10 cellular contexts compared by ENCODE assay signal in genomic region chr17:75697651-75698291, GRCh38. TPM values are rescaled to one million over a fixed set of nuclear protein-coding genes. Genes with fewer than 3 reads are reported as not detected.
A peak's percentile ranks its signal among the peaks of the same experiment; 100 is the strongest.
DNase-seq lines count a peak whose midpoint lies in the region; ATAC-seq, FAIRE-seq and TF ChIP-seq lines count a peak whose summit lies in the region.
"Had no signal": no experiment of that assay in that cellular context is flagged by ENCODE, and none has a peak within 500 bp of the region (broad histone marks: within the 10 kb centered on the region; RNA-seq: fewer than 3 reads in every experiment).

No MANE protein-coding gene starts in this region.

- peak overlapping the region; percentile 59 for H3K27ac Mint-ChIP-seq in mesothelial cell of epicardium
- no peak overlapping the region for H3K27ac Mint-ChIP-seq in activated CD8-positive, alpha-beta memory T cell treated with anti-CD3 and anti-CD28 coated beads, Interleukin-2, amount 10 ng/mL, durations not matched to agents 7 days and 5 days
- H3K27ac Mint-ChIP-seq: stimulated activated naive B cell treated with anti-CD40 and anti-IgM and Interleukin-4, amounts not matched to agents 10 μg/mL and 1 μg/mL and 100 μg/mL, for 72 hours had no signal

- intact Hi-C loops in endothelial cell of umbilical vein (cut with micrococcal nuclease): no loop called here

- CTCF ChIA-PET in endothelial cell of umbilical vein (lab: Charles Lee): interaction anchor here (1.3 kb wide), 1 partner anchor 17 kb away, joined by 5 read pairs; no protein-coding TSS in a partner anchor
- CTCF ChIA-PET in activated CD8-positive, alpha-beta memory T cell treated with anti-CD3 and anti-CD28 coated beads, Interleukin-2, amount 10 ng/mL, durations not matched to agents 7 days and 5 days (lab: Charles Lee): interaction anchor here (0.6 to 1.5 kb wide), 5 partner anchors 15 to 65 kb away, joined by 3 to 5 read pairs (median 3); partner anchors contain the start of gene SMIM5

- peaks cover 19 to 20% of the 10 kb centered on the region in 2 experiments for H3K36me3 ChIP-seq in endothelial cell of umbilical vein (ENCODE audit: control insufficient read depth in 2 of 2, extremely low read depth in 1 of 2, insufficient read depth in 2 of 2, low read length in 2 of 2)
- peaks cover 30% of the 10 kb centered on the region for H3K36me3 ChIP-seq in suprapubic skin

- no peak for FAIRE-seq in endothelial cell of umbilical vein (lab: Jason Lieb, UNC)
- FAIRE-seq: endometrium, TTC549 had no signal

- no peaks in the 10 kb centered on the region for H3K9me1 ChIP-seq in endothelial cell of umbilical vein (replicated peaks; ENCODE audit: control insufficient read depth, extremely low read depth, insufficient read depth, low read length)

- no peak for TF ChIP-seq EP300 in suprapubic skin (IDR thresholded peaks at IDR 0.05)

- TF ChIP-seq CTCF in endothelial cell of umbilical vein (IDR thresholded peaks at IDR 0.05; ENCODE audit: extremely low read depth in 1 of 2, insufficient read depth in 1 of 2, low read depth in 1 of 2, low read length in 2 of 2): no peak
- TF ChIP-seq CTCF in mesothelial cell of epicardium (IDR thresholded peaks at IDR 0.05; ENCODE audit: unreplicated experiment): no peak
- no peak for TF ChIP-seq CTCF in suprapubic skin (IDR thresholded peaks at IDR 0.05)

- peaks cover 31% of the 10 kb centered on the region for H3K79me2 ChIP-seq in endothelial cell of umbilical vein (ENCODE audit: control insufficient read depth, insufficient read depth, low read length)

- ATAC-seq in activated CD8-positive, alpha-beta memory T cell treated with anti-CD3 and anti-CD28 coated beads, Interleukin-2, amount 10 ng/mL, durations not matched to agents 7 days and 5 days: no peak
- ATAC-seq: stimulated activated naive B cell treated with anti-CD40 and anti-IgM and Interleukin-4, amounts not matched to agents 10 μg/mL and 1 μg/mL and 100 μg/mL, for 72 hours had no signal

- H3K9me3 Mint-ChIP-seq in mesothelial cell of epicardium: no peaks in the 10 kb centered on the region
- H3K9me3 Mint-ChIP-seq in activated CD8-positive, alpha-beta memory T cell treated with anti-CD3 and anti-CD28 coated beads, Interleukin-2, amount 10 ng/mL, durations not matched to agents 7 days and 5 days (ENCODE audit: low read depth): no peaks in the 10 kb centered on the region
- H3K9me3 Mint-ChIP-seq: stimulated activated naive B cell treated with anti-CD40 and anti-IgM and Interleukin-4, amounts not matched to agents 10 μg/mL and 1 μg/mL and 100 μg/mL, for 72 hours had no signal

- peaks cover 28% of the 10 kb centered on the region for H3K36me3 Mint-ChIP-seq in mesothelial cell of epicardium
- peaks cover 8% of the 10 kb centered on the region for H3K36me3 Mint-ChIP-seq in activated CD8-positive, alpha-beta memory T cell treated with anti-CD3 and anti-CD28 coated beads, Interleukin-2, amount 10 ng/mL, durations not matched to agents 7 days and 5 days

- TF ChIP-seq POLR2A in endothelial cell of umbilical vein (IDR thresholded peaks at IDR 0.05; ENCODE audit: low read depth, low read length): no peak
- no peak for TF ChIP-seq POLR2A in suprapubic skin (IDR thresholded peaks at IDR 0.05)

- H3K27me3 ChIP-seq in endothelial cell of umbilical vein (ENCODE audit: control insufficient read depth in 2 of 2, insufficient read depth in 2 of 2, low read length in 2 of 2) (no peaks in the 10 kb centered on the region), suprapubic skin (no peaks in the 10 kb centered on the region)

- no peaks in the 10 kb centered on the region for H4K20me1 ChIP-seq in endothelial cell of umbilical vein (replicated peaks; ENCODE audit: control insufficient read depth, extremely low read depth, insufficient read depth, low read length)

- H3K27me3 Mint-ChIP-seq in mesothelial cell of epicardium (ENCODE audit: low read depth): no peaks in the 10 kb centered on the region
- H3K27me3 Mint-ChIP-seq in activated CD8-positive, alpha-beta memory T cell treated with anti-CD3 and anti-CD28 coated beads, Interleukin-2, amount 10 ng/mL, durations not matched to agents 7 days and 5 days: no peaks in the 10 kb centered on the region
- H3K27me3 Mint-ChIP-seq: stimulated activated naive B cell treated with anti-CD40 and anti-IgM and Interleukin-4, amounts not matched to agents 10 μg/mL and 1 μg/mL and 100 μg/mL, for 72 hours had no signal

- H3K4me1 ChIP-seq in endothelial cell of umbilical vein (ENCODE audit: control insufficient read depth, extremely low read depth, insufficient read depth, low read length) (peaks cover 63% of the 10 kb centered on the region), suprapubic skin (peaks cover 96% of the 10 kb centered on the region)

- no peak overlapping the region for H3K4me2 ChIP-seq in endothelial cell of umbilical vein (ENCODE audit: insufficient read depth, low read length)

- H3K9me3 ChIP-seq in endothelial cell of umbilical vein (replicated peaks; ENCODE audit: control insufficient read depth, insufficient read depth, low read length) (no peaks in the 10 kb centered on the region), suprapubic skin (no peaks in the 10 kb centered on the region)

- DNase-seq in RPMI7951 (ENCODE audit: low read depth): peak; percentile 55
- no peak for DNase-seq in endothelial cell of umbilical vein (ENCODE audit: low read depth, low spot score)
- DNase-seq in mesothelial cell of epicardium (ENCODE audit: low spot score in 2 of 2, unreplicated experiment in 2 of 2): no peak
- peak in 1 of 2 donors; percentile 77 for DNase-seq in suprapubic skin (ENCODE audit: low spot score in 2 of 2)
- no peak for DNase-seq in NCI-H2107 treated with DMSO at 0.1 percent for 48 hours (lab: John Stamatoyannopoulos, UW; ENCODE audit: unreplicated experiment)
- DNase-seq in activated CD8-positive, alpha-beta memory T cell treated with anti-CD3 and anti-CD28 coated beads, Interleukin-2, amount 10 ng/mL, durations not matched to agents 7 days and 5 days: no peak
- DNase-seq in dermis blood vessel endothelial cell: no peak
- DNase-seq: stimulated activated naive B cell treated with anti-CD40 and anti-IgM and Interleukin-4, amounts not matched to agents 10 μg/mL and 1 μg/mL and 100 μg/mL, for 72 hours had no signal

- H3K27ac ChIP-seq in endothelial cell of umbilical vein (ENCODE audit: insufficient read depth, low read depth, low read length): no peak overlapping the region
- H3K27ac ChIP-seq in suprapubic skin: peak overlapping the region; percentile 97

- dilution Hi-C loops in endothelial cell of umbilical vein (cut with MboI; ENCODE audit: extremely low pct_ligation_motif_present, low sequenced_read_pairs): no loop called here

- no TSS peak for BruUV-seq in endothelial cell of umbilical vein (replicated peaks; lab: Mats Ljungman, UMichigan)

- 51% methylated on average over 10 of the region's 10 CpGs for WGBS in suprapubic skin

- no peak overlapping the region for H3K4me3 Mint-ChIP-seq in mesothelial cell of epicardium
- no peak overlapping the region for H3K4me3 Mint-ChIP-seq in activated CD8-positive, alpha-beta memory T cell treated with anti-CD3 and anti-CD28 coated beads, Interleukin-2, amount 10 ng/mL, durations not matched to agents 7 days and 5 days
- H3K4me3 Mint-ChIP-seq: stimulated activated naive B cell treated with anti-CD40 and anti-IgM and Interleukin-4, amounts not matched to agents 10 μg/mL and 1 μg/mL and 100 μg/mL, for 72 hours had no signal

- H3K4me3 ChIP-seq in endothelial cell of umbilical vein (replicated peaks in 1 of 3; ENCODE audit: insufficient read depth in 1 of 3, low read depth in 1 of 3, low read length in 3 of 3) (no peak overlapping the region), suprapubic skin (no peak overlapping the region)

- POLR2A ChIA-PET in endothelial cell of umbilical vein (lab: Charles Lee): no interaction called here

- H3K4me1 Mint-ChIP-seq in mesothelial cell of epicardium: peaks cover 43% of the 10 kb centered on the region
- H3K4me1 Mint-ChIP-seq in activated CD8-positive, alpha-beta memory T cell treated with anti-CD3 and anti-CD28 coated beads, Interleukin-2, amount 10 ng/mL, durations not matched to agents 7 days and 5 days: no peaks in the 10 kb centered on the region

- no peak overlapping the region for H3K9ac ChIP-seq in endothelial cell of umbilical vein (replicated peaks; ENCODE audit: extremely low read depth, insufficient read depth, low read length)

- H2AFZ ChIP-seq in endothelial cell of umbilical vein (ENCODE audit: low read depth, low read length): no peak overlapping the region

RNA-seq across cellular contexts. Expression of gene ITGB4, which starts 23.5 kb away (rescaled TPM):
- total RNA-seq in RPMI7951 (2014; rRNA removed; shearing (Covaris generic)): 0.36 and 0.39 TPM in 2 replicates
- 4.1 and 4.2 TPM in 2 replicates for total RNA-seq in endothelial cell of umbilical vein
- 6.5 and 6.7 TPM in 2 replicates for polyA plus RNA-seq in endothelial cell of umbilical vein
- polyA plus RNA-seq in endothelial cell of umbilical vein (2011; cell fraction: cytosol; rRNA removed): 1.7 and 3.7 TPM in 2 replicates
- 4.0 TPM in 2 replicates for polyA plus RNA-seq in endothelial cell of umbilical vein (2011; cell fraction: nucleus; rRNA removed)
- polyA plus RNA-seq in endothelial cell of umbilical vein (2012): 1.6 and 9.5 TPM in 2 replicates
- 2.7 and 6.3 TPM in 2 replicates for polyA minus RNA-seq in endothelial cell of umbilical vein
- polyA minus RNA-seq in endothelial cell of umbilical vein (2011; cell fraction: cytosol; rRNA and poly(A)+ RNA removed): 22.3 TPM
- polyA minus RNA-seq in endothelial cell of umbilical vein (2011; cell fraction: nucleus; rRNA and poly(A)+ RNA removed): 3.8 and 4.4 TPM in 2 replicates
- total RNA-seq in mesothelial cell of epicardium: 112 to 117 TPM (median 116 TPM) in 3 replicates
- 100 to 1,000 TPM; 382 to 583 (median 474) TPM for total RNA-seq in suprapubic skin
- total RNA-seq in activated CD8-positive, alpha-beta memory T cell treated with anti-CD3 and anti-CD28 coated beads, Interleukin-2, amount 10 ng/mL, durations not matched to agents 7 days and 5 days: 1 to 10 TPM; 1.0 to 1.1 TPM
- 34.4 and 125 TPM in 2 replicates for total RNA-seq in dermis blood vessel endothelial cell

RNA-seq across cellular contexts. Expression of gene SAP30BP, which starts 30.6 kb away (rescaled TPM):
- 68.9 and 81.3 TPM in 2 replicates for total RNA-seq in RPMI7951 (2014; rRNA removed; shearing (Covaris generic))
- total RNA-seq in endothelial cell of umbilical vein (143 and 151 TPM in 2 replicates), mesothelial cell of epicardium (96.0 to 109 TPM (median 106 TPM) in 3 replicates), suprapubic skin (100 to 1,000 TPM in 1 of 4 donors, 10 to 100 TPM in 3; 67.0 to 104 (median 86.3) TPM), dermis blood vessel endothelial cell (68.2 and 84.7 TPM in 2 replicates)
- 112 and 116 TPM in 2 replicates for polyA plus RNA-seq in endothelial cell of umbilical vein
- 112 TPM in 2 replicates for polyA plus RNA-seq in endothelial cell of umbilical vein (2011; cell fraction: cytosol; rRNA removed)
- polyA plus RNA-seq in endothelial cell of umbilical vein (2011; cell fraction: nucleus; rRNA removed): 441 and 460 TPM in 2 replicates
- 103 and 117 TPM in 2 replicates for polyA plus RNA-seq in endothelial cell of umbilical vein (2012)
- 66.8 and 68.3 TPM in 2 replicates for polyA minus RNA-seq in endothelial cell of umbilical vein
- polyA minus RNA-seq in endothelial cell of umbilical vein (2011; cell fraction: cytosol; rRNA and poly(A)+ RNA removed): 25.8 TPM
- 102 and 114 TPM in 2 replicates for polyA minus RNA-seq in endothelial cell of umbilical vein (2011; cell fraction: nucleus; rRNA and poly(A)+ RNA removed)
- 100 to 1,000 TPM in 1 of 2 experiments, 10 to 100 TPM in 1; 100.0 to 106 TPM for total RNA-seq in activated CD8-positive, alpha-beta memory T cell treated with anti-CD3 and anti-CD28 coated beads, Interleukin-2, amount 10 ng/mL, durations not matched to agents 7 days and 5 days

RNA-seq across cellular contexts. Expression of gene RECQL5, which starts 30.8 kb away (rescaled TPM):
- 6.0 and 9.6 TPM in 2 replicates for total RNA-seq in RPMI7951 (2014; rRNA removed; shearing (Covaris generic))
- total RNA-seq in endothelial cell of umbilical vein (30.7 and 30.9 TPM in 2 replicates), mesothelial cell of epicardium (56.9 to 63.3 TPM (median 62.6 TPM) in 3 replicates), suprapubic skin (100 to 1,000 TPM in 1 of 4 donors, 10 to 100 TPM in 3; 35.3 to 129 (median 63.6) TPM), dermis blood vessel endothelial cell (14.6 and 16.2 TPM in 2 replicates)
- 17.3 and 21.3 TPM in 2 replicates for polyA plus RNA-seq in endothelial cell of umbilical vein
- polyA plus RNA-seq in endothelial cell of umbilical vein (2011; cell fraction: cytosol; rRNA removed): 8.3 and 10.3 TPM in 2 replicates
- polyA plus RNA-seq in endothelial cell of umbilical vein (2011; cell fraction: nucleus; rRNA removed): 96.3 and 120 TPM in 2 replicates
- 22.3 and 31.6 TPM in 2 replicates for polyA plus RNA-seq in endothelial cell of umbilical vein (2012)
- 26.2 and 31.6 TPM in 2 replicates for polyA minus RNA-seq in endothelial cell of umbilical vein
- 15.5 TPM for polyA minus RNA-seq in endothelial cell of umbilical vein (2011; cell fraction: cytosol; rRNA and poly(A)+ RNA removed)
- 44.2 and 44.9 TPM in 2 replicates for polyA minus RNA-seq in endothelial cell of umbilical vein (2011; cell fraction: nucleus; rRNA and poly(A)+ RNA removed)
- 10 to 100 TPM; 35.5 to 46.2 TPM for total RNA-seq in activated CD8-positive, alpha-beta memory T cell treated with anti-CD3 and anti-CD28 coated beads, Interleukin-2, amount 10 ng/mL, durations not matched to agents 7 days and 5 days
